Comparison of ENCODE assay signal across 23 cellular contexts in the genomic region with DNA sequence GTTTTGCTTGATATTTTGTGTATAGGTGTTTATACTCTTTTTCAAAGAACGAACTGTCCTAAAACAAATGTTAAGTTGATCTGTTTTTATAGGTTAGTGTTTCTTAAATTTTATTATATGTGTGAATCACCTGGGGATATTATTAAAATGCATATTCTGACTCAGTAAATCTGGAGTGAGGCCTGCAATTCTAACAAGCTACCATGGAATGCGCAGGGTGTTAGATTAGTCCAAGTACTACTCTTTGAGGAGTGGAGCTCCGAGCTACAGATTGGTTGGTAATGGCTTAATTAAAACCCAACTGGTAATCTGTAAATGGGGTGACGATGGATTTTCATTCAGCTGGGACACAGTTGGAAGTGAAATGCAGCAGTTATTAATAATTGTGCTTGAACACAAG.
"Had no signal": no experiment of that assay in that cellular context is flagged by ENCODE, and none has a peak within 500 bp of the region (broad histone marks: within the 10 kb centered on the region; RNA-seq: fewer than 3 reads in every experiment).

No MANE protein-coding gene starts in this region.

- H3K27me3 Mint-ChIP-seq: naive thymus-derived CD4-positive, alpha-beta T cell; stimulated activated naive B cell treated with anti-CD40 and anti-IgM and Interleukin-4, amounts not matched to agents 10 μg/mL and 1 μg/mL and 100 μg/mL, for 72 hours; stimulated activated naive CD8-positive, alpha-beta T cell treated with anti-CD3 and anti-CD28 coated beads, Interleukin-15, Interleukin-2, amounts not matched to agents 100 ng/mL and 50 ng/mL, for 24 hours had no signal

- DNase-seq: dorsolateral prefrontal cortex; effector CD4-positive, alpha-beta T cell; heart left ventricle; left cardiac atrium; left lung; mesendoderm; midbrain; naive thymus-derived CD4-positive, alpha-beta T cell; nucleus accumbens; pancreas; small intestine; stimulated activated CD4-positive, alpha-beta T cell treated with anti-CD3 and anti-CD28 coated beads, Interleukin-15, amount 100 ng/mL, for 24 hours; stimulated activated CD4-positive, alpha-beta T cell treated with anti-CD3 and anti-CD28 coated beads, Interleukin-2, amount 100 ng/mL, for 48 hours; stimulated activated naive B cell treated with anti-CD40 and anti-IgM and Interleukin-4, amounts not matched to agents 10 μg/mL and 1 μg/mL and 100 μg/mL, for 72 hours; upper lobe of left lung had no signal

- H3K27ac Mint-ChIP-seq: naive thymus-derived CD4-positive, alpha-beta T cell; nephron; stimulated activated naive B cell treated with anti-CD40 and anti-IgM and Interleukin-4, amounts not matched to agents 10 μg/mL and 1 μg/mL and 100 μg/mL, for 72 hours; stimulated activated naive CD8-positive, alpha-beta T cell treated with anti-CD3 and anti-CD28 coated beads, Interleukin-15, Interleukin-2, amounts not matched to agents 100 ng/mL and 50 ng/mL, for 24 hours had no signal

- H3K4me3 ChIP-seq: dorsolateral prefrontal cortex, gastroesophageal sphincter, heart left ventricle, hepatocyte, left lung, pancreas, right atrium auricular region, thoracic aorta, tibial nerve, upper lobe of left lung had no signal

- H3K79me2 ChIP-seq: hepatocyte had no signal

- H3K4me3 Mint-ChIP-seq: naive thymus-derived CD4-positive, alpha-beta T cell; nephron; stimulated activated naive B cell treated with anti-CD40 and anti-IgM and Interleukin-4, amounts not matched to agents 10 μg/mL and 1 μg/mL and 100 μg/mL, for 72 hours; stimulated activated naive CD8-positive, alpha-beta T cell treated with anti-CD3 and anti-CD28 coated beads, Interleukin-15, Interleukin-2, amounts not matched to agents 100 ng/mL and 50 ng/mL, for 24 hours had no signal

- H3K36me3 Mint-ChIP-seq: naive thymus-derived CD4-positive, alpha-beta T cell; stimulated activated naive B cell treated with anti-CD40 and anti-IgM and Interleukin-4, amounts not matched to agents 10 μg/mL and 1 μg/mL and 100 μg/mL, for 72 hours had no signal

- H3K36me3 ChIP-seq: gastroesophageal sphincter, heart left ventricle, left lung, pancreas, right atrium auricular region, thoracic aorta, tibial nerve, upper lobe of left lung had no signal

- H2AFZ ChIP-seq: hepatocyte had no signal

- H3K4me1 ChIP-seq: gastroesophageal sphincter, heart left ventricle, left lung, pancreas, right atrium auricular region, tibial nerve, upper lobe of left lung had no signal

- H3K4me1 Mint-ChIP-seq: naive thymus-derived CD4-positive, alpha-beta T cell; nephron; stimulated activated naive B cell treated with anti-CD40 and anti-IgM and Interleukin-4, amounts not matched to agents 10 μg/mL and 1 μg/mL and 100 μg/mL, for 72 hours had no signal

- H3K4me2 ChIP-seq: hepatocyte had no signal

- H3K27ac ChIP-seq: dorsolateral prefrontal cortex, gastroesophageal sphincter, heart left ventricle, hepatocyte, left lung, pancreas, right atrium auricular region, thoracic aorta, tibial nerve, upper lobe of left lung had no signal

- ATAC-seq: gastroesophageal sphincter; heart left ventricle; left cardiac atrium; left lung; naive thymus-derived CD4-positive, alpha-beta T cell; pancreas; sciatic nerve; stimulated activated naive B cell treated with anti-CD40 and anti-IgM and Interleukin-4, amounts not matched to agents 10 μg/mL and 1 μg/mL and 100 μg/mL, for 72 hours had no signal

- H3K9me3 ChIP-seq: gastroesophageal sphincter, pancreas, right atrium auricular region, thoracic aorta, upper lobe of left lung had no signal

- H3K27me3 ChIP-seq: dorsolateral prefrontal cortex, gastroesophageal sphincter, heart left ventricle, hepatocyte, left lung, pancreas, right atrium auricular region, tibial nerve, upper lobe of left lung had no signal
